9 cellular contexts compared by ENCODE assay signal in genomic region chr7:69599879-69600764, GRCh38. TPM values are rescaled to one million over a fixed set of nuclear protein-coding genes. Genes with fewer than 3 reads are reported as not detected.
DNase-seq lines count a peak whose midpoint lies in the region; FAIRE-seq and TF ChIP-seq lines count a peak whose summit lies in the region.
"Had no signal": no experiment of that assay in that cellular context is flagged by ENCODE, and none has a peak within 500 bp of the region (broad histone marks: within the 10 kb centered on the region; RNA-seq: fewer than 3 reads in every experiment).

No MANE protein-coding gene starts in this region.

- no peak for FAIRE-seq in RCC 7860 (lab: Jason Lieb, UNC)
- FAIRE-seq: A204.1 had no signal

- H3K27me3 ChIP-seq in NT2/D1 (ENCODE audit: insufficient read depth, insufficient read length) (peaks cover 70% of the 10 kb centered on the region), skeletal muscle satellite cell (ENCODE audit: control insufficient read depth, insufficient read depth, low read length) (peaks cover 32% of the 10 kb centered on the region)

- H3K9ac ChIP-seq in NT2/D1 (ENCODE audit: insufficient read length, low read depth) (peak overlapping the region; percentile 72), skeletal muscle satellite cell (ENCODE audit: low read depth, low read length) (peak overlapping the region; percentile 74)

- no peaks in the 10 kb centered on the region for H3K4me1 Mint-ChIP-seq in glutamatergic neuron (ENCODE audit: low read depth, unreplicated experiment)

- H3K4me1 ChIP-seq in NT2/D1 (ENCODE audit: insufficient read depth, insufficient read length): peaks cover 5% of the 10 kb centered on the region
- peaks cover 13% of the 10 kb centered on the region for H3K4me1 ChIP-seq in skeletal muscle satellite cell (ENCODE audit: control insufficient read depth, insufficient read depth, low read length)

- H3K4me3 Mint-ChIP-seq in glutamatergic neuron (ENCODE audit: unreplicated experiment): no peak overlapping the region

- H3K36me3 Mint-ChIP-seq in glutamatergic neuron (ENCODE audit: unreplicated experiment): no peaks in the 10 kb centered on the region

- DNase-seq in DMS53 (lab: John Stamatoyannopoulos, UW) (peak; percentile 57), DMS53 treated with DMSO at 0.1 percent for 48 hours (lab: John Stamatoyannopoulos, UW; ENCODE audit: unreplicated experiment) (no peak), NT2/D1 (ENCODE audit: low read depth, low spot score) (no peak), glutamatergic neuron (peak; percentile 28), RCC 7860 (ENCODE audit: low spot score) (no peak)
- DNase-seq in activated CD4-positive, CD25-positive, alpha-beta regulatory T cell treated with anti-CD3 and anti-CD28 coated beads, Interleukin-2, amount 50 U/mL, for 72 hours: no peak
- no peak for DNase-seq in stimulated activated CD4-positive, alpha-beta T cell treated with anti-CD3 and anti-CD28 coated beads, Interleukin-4, amount 100 ng/mL, for 1 hour

- H3K36me3 ChIP-seq in NT2/D1 (ENCODE audit: insufficient read depth, insufficient read length, low read length) (no peaks in the 10 kb centered on the region), skeletal muscle satellite cell (ENCODE audit: insufficient read depth, low read length) (no peaks in the 10 kb centered on the region)

- peaks cover 13% of the 10 kb centered on the region for H3K9me3 Mint-ChIP-seq in glutamatergic neuron (ENCODE audit: unreplicated experiment)

- peak overlapping the region; percentile 98 for H3K4me2 ChIP-seq in skeletal muscle satellite cell (ENCODE audit: low read length)

- H3K4me3 ChIP-seq in NT2/D1 (ENCODE audit: insufficient read length, low read depth): peak overlapping the region; percentile 67
- peak overlapping the region; percentile 82 for H3K4me3 ChIP-seq in skeletal muscle satellite cell (ENCODE audit: low read length)

- H3K27ac Mint-ChIP-seq in glutamatergic neuron (ENCODE audit: unreplicated experiment): peak overlapping the region; percentile 99

- H3K9me3 ChIP-seq in NT2/D1 (ENCODE audit: insufficient read depth, low read length) (no peaks in the 10 kb centered on the region), skeletal muscle satellite cell (replicated peaks; ENCODE audit: low read length) (no peaks in the 10 kb centered on the region)

- H3K27me3 Mint-ChIP-seq in glutamatergic neuron (ENCODE audit: unreplicated experiment): peaks cover 15% of the 10 kb centered on the region

- no peak for TF ChIP-seq CTCF in glutamatergic neuron (IDR thresholded peaks at IDR 0.05; ENCODE audit: partially characterized antibody, unreplicated experiment)

RNA-seq across cellular contexts. Expression of gene AUTS2, which starts 1.8 kb away (rescaled TPM):
- total RNA-seq in glutamatergic neuron (ENCODE audit: unreplicated experiment): 300 TPM
- total RNA-seq in skeletal muscle satellite cell (2012; rRNA removed): 5.2 and 6.8 TPM in 2 replicates

Comparison
In these comparisons a context has a peak if more than half of its experiments do, and no peak if none do; other contexts are left out.
1. DNase-seq: peak in DMS53 (single experiment) and glutamatergic neuron (single experiment); none in DMS53 treated with DMSO at 0.1 percent for 48 hours (single experiment), NT2/D1 (single experiment), activated CD4-positive, CD25-positive, alpha-beta regulatory T cell treated with anti-CD3 and anti-CD28 coated beads, Interleukin-2, amount 50 U/mL, for 72 hours (single experiment), stimulated activated CD4-positive, alpha-beta T cell treated with anti-CD3 and anti-CD28 coated beads, Interleukin-4, amount 100 ng/mL, for 1 hour (single experiment) and RCC 7860 (single experiment).